ENCODE assay signal across 1 cellular context in genomic region chr2:199850718-199851498, GRCh38.
A peak's percentile ranks its signal among the peaks of the same experiment; 100 is the strongest.
TF ChIP-seq lines count a peak whose summit lies in the region.

TSS of gene FTCDNL1 (minus strand) at chr2:199851192. CDS start at chr2:199848962, 2,230 bp downstream.

TF ChIP-seq in HepG2, 621 proteins besides CTCF, POLR2A, EP300 and RAD21 (continued from another document and continues in another):
- TF ChIP-seq, protein P1, sequence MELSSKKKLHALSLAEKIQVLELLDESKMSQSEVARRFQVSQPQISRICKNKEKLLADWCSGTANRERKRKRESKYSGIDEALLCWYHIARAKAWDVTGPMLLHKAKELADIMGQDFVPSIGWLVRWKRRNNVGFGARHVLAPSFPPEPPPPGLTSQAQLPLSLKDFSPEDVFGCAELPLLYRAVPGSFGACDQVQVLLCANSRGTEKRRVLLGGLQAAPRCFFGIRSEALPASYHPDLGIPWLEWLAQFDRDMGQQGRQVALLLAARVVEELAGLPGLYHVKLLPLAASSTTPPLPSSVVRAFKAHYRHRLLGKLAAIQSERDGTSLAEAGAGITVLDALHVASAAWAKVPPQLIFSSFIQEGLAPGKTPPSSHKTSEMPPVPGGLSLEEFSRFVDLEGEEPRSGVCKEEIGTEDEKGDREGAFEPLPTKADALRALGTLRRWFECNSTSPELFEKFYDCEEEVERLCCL (CRISPR knock-in tag; IDR thresholded peaks at IDR 0.05; ENCODE audit: borderline replicate concordance), result peak; percentile 53; the same call in 1 of the 2 replicates
- TF ChIP-seq ZNF644 (CRISPR knock-in tag; IDR thresholded peaks at IDR 0.05; ENCODE audit: low read depth), result no peak
- peak; percentile 87 for TF ChIP-seq ZNF274 (CRISPR knock-in tag; IDR thresholded peaks at IDR 0.05)
- TF ChIP-seq, protein P2, sequence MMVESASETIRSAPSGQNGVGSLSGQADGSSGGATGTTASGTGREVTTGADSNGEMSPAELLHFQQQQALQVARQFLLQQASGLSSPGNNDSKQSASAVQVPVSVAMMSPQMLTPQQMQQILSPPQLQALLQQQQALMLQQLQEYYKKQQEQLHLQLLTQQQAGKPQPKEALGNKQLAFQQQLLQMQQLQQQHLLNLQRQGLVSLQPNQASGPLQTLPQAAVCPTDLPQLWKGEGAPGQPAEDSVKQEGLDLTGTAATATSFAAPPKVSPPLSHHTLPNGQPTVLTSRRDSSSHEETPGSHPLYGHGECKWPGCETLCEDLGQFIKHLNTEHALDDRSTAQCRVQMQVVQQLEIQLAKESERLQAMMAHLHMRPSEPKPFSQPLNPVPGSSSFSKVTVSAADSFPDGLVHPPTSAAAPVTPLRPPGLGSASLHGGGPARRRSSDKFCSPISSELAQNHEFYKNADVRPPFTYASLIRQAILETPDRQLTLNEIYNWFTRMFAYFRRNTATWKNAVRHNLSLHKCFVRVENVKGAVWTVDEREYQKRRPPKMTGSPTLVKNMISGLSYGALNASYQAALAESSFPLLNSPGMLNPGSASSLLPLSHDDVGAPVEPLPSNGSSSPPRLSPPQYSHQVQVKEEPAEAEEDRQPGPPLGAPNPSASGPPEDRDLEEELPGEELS (CRISPR knock-in tag; IDR thresholded peaks at IDR 0.05), result 0 out of 2 replicates have a peak, but pooled peaks have one; percentile 12
- no peak for TF ChIP-seq REST (IDR thresholded peaks at IDR 0.05; ENCODE audit: borderline replicate concordance in 1 of 2, low read depth in 1 of 2, low read length in 2 of 2)
- TF ChIP-seq MAFK (conservative IDR thresholded peaks at IDR 0.05 in 1 of 2, IDR thresholded peaks at IDR 0.05 in 1 of 2; ENCODE audit: low read length in 2 of 2), result no peak
- no peak for TF ChIP-seq RARG (CRISPR knock-in tag; IDR thresholded peaks at IDR 0.05; ENCODE audit: low read depth)
- peak; percentile 87; the same call in 1 of the 2 replicates for TF ChIP-seq ZNF225 (CRISPR knock-in tag; IDR thresholded peaks at IDR 0.05)
- TF ChIP-seq, protein P3, sequence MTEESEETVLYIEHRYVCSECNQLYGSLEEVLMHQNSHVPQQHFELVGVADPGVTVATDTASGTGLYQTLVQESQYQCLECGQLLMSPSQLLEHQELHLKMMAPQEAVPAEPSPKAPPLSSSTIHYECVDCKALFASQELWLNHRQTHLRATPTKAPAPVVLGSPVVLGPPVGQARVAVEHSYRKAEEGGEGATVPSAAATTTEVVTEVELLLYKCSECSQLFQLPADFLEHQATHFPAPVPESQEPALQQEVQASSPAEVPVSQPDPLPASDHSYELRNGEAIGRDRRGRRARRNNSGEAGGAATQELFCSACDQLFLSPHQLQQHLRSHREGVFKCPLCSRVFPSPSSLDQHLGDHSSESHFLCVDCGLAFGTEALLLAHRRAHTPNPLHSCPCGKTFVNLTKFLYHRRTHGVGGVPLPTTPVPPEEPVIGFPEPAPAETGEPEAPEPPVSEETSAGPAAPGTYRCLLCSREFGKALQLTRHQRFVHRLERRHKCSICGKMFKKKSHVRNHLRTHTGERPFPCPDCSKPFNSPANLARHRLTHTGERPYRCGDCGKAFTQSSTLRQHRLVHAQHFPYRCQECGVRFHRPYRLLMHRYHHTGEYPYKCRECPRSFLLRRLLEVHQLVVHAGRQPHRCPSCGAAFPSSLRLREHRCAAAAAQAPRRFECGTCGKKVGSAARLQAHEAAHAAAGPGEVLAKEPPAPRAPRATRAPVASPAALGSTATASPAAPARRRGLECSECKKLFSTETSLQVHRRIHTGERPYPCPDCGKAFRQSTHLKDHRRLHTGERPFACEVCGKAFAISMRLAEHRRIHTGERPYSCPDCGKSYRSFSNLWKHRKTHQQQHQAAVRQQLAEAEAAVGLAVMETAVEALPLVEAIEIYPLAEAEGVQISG (CRISPR knock-in tag; IDR thresholded peaks at IDR 0.05), result peak; percentile 83
- TF ChIP-seq, protein P4, sequence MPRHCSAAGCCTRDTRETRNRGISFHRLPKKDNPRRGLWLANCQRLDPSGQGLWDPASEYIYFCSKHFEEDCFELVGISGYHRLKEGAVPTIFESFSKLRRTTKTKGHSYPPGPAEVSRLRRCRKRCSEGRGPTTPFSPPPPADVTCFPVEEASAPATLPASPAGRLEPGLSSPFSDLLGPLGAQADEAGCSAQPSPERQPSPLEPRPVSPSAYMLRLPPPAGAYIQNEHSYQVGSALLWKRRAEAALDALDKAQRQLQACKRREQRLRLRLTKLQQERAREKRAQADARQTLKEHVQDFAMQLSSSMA (CRISPR knock-in tag; IDR thresholded peaks at IDR 0.05), result no peak
- no peak for TF ChIP-seq FOXK2 (IDR thresholded peaks at IDR 0.05)
- TF ChIP-seq ZNF235 (CRISPR knock-in tag; IDR thresholded peaks at IDR 0.05; ENCODE audit: borderline replicate concordance), result peak; percentile 98
- TF ChIP-seq RXRA (CRISPR knock-in tag; IDR thresholded peaks at IDR 0.05), result peak; percentile 59; the same call in 1 of the 2 replicates
- no peak for TF ChIP-seq ARID3A (IDR thresholded peaks at IDR 0.05; ENCODE audit: low read depth, low read length)
- TF ChIP-seq ZBTB43 (CRISPR knock-in tag; conservative IDR thresholded peaks at IDR 0.05), result no peak
- 0 out of 2 replicates have a peak, but pooled peaks have one; percentile 3 for TF ChIP-seq THAP11 (CRISPR knock-in tag; IDR thresholded peaks at IDR 0.05)
- peak; percentile 18; the same call in 1 of the 2 replicates for TF ChIP-seq SOX5 (CRISPR knock-in tag; IDR thresholded peaks at IDR 0.05; ENCODE audit: borderline replicate concordance)
- no peak; the same call in 1 of the 2 replicates for TF ChIP-seq ZMYM2 (CRISPR knock-in tag; IDR thresholded peaks at IDR 0.05)
- TF ChIP-seq, protein P5, sequence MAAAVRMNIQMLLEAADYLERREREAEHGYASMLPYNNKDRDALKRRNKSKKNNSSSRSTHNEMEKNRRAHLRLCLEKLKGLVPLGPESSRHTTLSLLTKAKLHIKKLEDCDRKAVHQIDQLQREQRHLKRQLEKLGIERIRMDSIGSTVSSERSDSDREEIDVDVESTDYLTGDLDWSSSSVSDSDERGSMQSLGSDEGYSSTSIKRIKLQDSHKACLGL (CRISPR knock-in tag; IDR thresholded peaks at IDR 0.05), result peak; percentile 85
- peak; percentile 85; the same call in 1 of the 2 replicates for TF ChIP-seq SALL2 (CRISPR knock-in tag; IDR thresholded peaks at IDR 0.05)
- peak; percentile 89 for TF ChIP-seq ZNF160 (CRISPR knock-in tag; IDR thresholded peaks at IDR 0.05)
- TF ChIP-seq THYN1 (CRISPR knock-in tag; IDR thresholded peaks at IDR 0.05; ENCODE audit: borderline replicate concordance, low read depth), result no peak
- peak; percentile 82; the same call in 1 of the 2 replicates for TF ChIP-seq ZBTB38 (CRISPR knock-in tag; IDR thresholded peaks at IDR 0.05)
- peak; percentile 34; the same call in 1 of the 2 replicates for TF ChIP-seq ETV5 (CRISPR knock-in tag; IDR thresholded peaks at IDR 0.05; ENCODE audit: borderline replicate concordance)
- peak; percentile 85; the same call in 1 of the 2 replicates for TF ChIP-seq HOXA9 (CRISPR knock-in tag; IDR thresholded peaks at IDR 0.05; ENCODE audit: borderline replicate concordance)
- no peak for TF ChIP-seq SSRP1 (CRISPR knock-in tag; IDR thresholded peaks at IDR 0.05)
- TF ChIP-seq CREB1 (IDR thresholded peaks at IDR 0.05), result no peak
- no peak for TF ChIP-seq CREB1 (CRISPR knock-in tag; IDR thresholded peaks at IDR 0.05)
- peak; percentile 65 for TF ChIP-seq TAF1 (CRISPR knock-in tag; IDR thresholded peaks at IDR 0.05)
- TF ChIP-seq ZNF562 (CRISPR knock-in tag; IDR thresholded peaks at IDR 0.05; ENCODE audit: borderline replicate concordance), result no peak
- TF ChIP-seq GFI1 (CRISPR knock-in tag; IDR thresholded peaks at IDR 0.05; ENCODE audit: borderline replicate concordance), result no peak; the same call in 1 of the 2 replicates
- no peak for TF ChIP-seq ZFAT (CRISPR knock-in tag; conservative IDR thresholded peaks at IDR 0.05)
- no peak for TF ChIP-seq ZNF24 (IDR thresholded peaks at IDR 0.05)
- no peak for TF ChIP-seq ZNF496 (CRISPR knock-in tag; IDR thresholded peaks at IDR 0.05; ENCODE audit: insufficient replicate concordance)
- peak; percentile 67; the same call in 1 of the 2 replicates for TF ChIP-seq ARID2 (CRISPR knock-in tag; IDR thresholded peaks at IDR 0.05; ENCODE audit: borderline replicate concordance)
- no peak for TF ChIP-seq U2AF2 (IDR thresholded peaks at IDR 0.05; ENCODE audit: low read depth, low read length)
- no peak for TF ChIP-seq AGO1 (IDR thresholded peaks at IDR 0.05; ENCODE audit: low read depth, low read length, poor library complexity, severe bottlenecking)
- no peak for TF ChIP-seq ZNF20 (CRISPR knock-in tag; IDR thresholded peaks at IDR 0.05)
- TF ChIP-seq ZKSCAN1 (IDR thresholded peaks at IDR 0.05; ENCODE audit: low read length), result no peak
- 0 out of 2 replicates have a peak, but pooled peaks have one; percentile 27 for TF ChIP-seq TFDP2 (CRISPR knock-in tag; IDR thresholded peaks at IDR 0.05)
- peak; percentile 42; the same call in 1 of the 2 replicates for TF ChIP-seq SP4 (CRISPR knock-in tag; IDR thresholded peaks at IDR 0.05)
- TF ChIP-seq PHF8 (CRISPR knock-in tag; IDR thresholded peaks at IDR 0.05), result peak; percentile 92
- TF ChIP-seq SAFB2 (CRISPR knock-in tag; IDR thresholded peaks at IDR 0.05; ENCODE audit: borderline replicate concordance, low read depth), result no peak; the same call in 1 of the 2 replicates
- TF ChIP-seq ZNF10 (CRISPR knock-in tag; IDR thresholded peaks at IDR 0.05; ENCODE audit: borderline replicate concordance, low read depth), result no peak
- TF ChIP-seq NPAS2 (CRISPR knock-in tag; IDR thresholded peaks at IDR 0.05; ENCODE audit: borderline replicate concordance), result no peak; the same call in 1 of the 2 replicates
- TF ChIP-seq PHF5A (CRISPR knock-in tag; IDR thresholded peaks at IDR 0.05; ENCODE audit: low read depth, unreplicated experiment), result no peak
- no peak for TF ChIP-seq ZNF432 (CRISPR knock-in tag; IDR thresholded peaks at IDR 0.05; ENCODE audit: borderline replicate concordance)
